Comparison of ENCODE assay signal across 8 cellular contexts in the genomic region with DNA sequence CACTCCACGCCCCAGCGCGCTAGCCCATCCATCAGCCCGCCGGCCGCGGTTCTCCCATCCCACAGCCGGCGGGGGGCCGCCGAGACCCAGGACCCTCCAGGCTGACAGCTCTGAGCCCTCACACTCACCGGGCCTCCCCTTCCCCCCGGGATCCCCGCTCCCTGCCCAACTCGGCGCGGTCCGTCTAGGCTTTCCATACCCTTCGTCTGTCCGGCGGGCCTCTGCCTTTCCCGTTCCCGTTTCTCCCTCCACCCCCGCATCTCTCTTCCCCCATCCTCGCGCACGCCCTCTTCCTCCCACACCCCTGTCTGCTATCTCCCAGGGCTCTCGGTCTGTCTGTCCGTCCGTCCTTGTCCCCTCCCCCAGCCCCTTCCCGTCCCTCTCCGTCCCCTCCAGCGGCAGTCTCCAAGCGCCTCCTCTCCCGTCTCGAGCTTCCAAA. TPM values are rescaled to one million over a fixed set of nuclear protein-coding genes. Genes with fewer than 3 reads are reported as not detected.
DNase-seq lines count a peak whose midpoint lies in the region; ATAC-seq and TF ChIP-seq lines count a peak whose summit lies in the region.

No MANE protein-coding gene starts in this region.

- BruUV-seq in HCT116 (replicated peaks; lab: Mats Ljungman, UMichigan), result no TSS peak

- ATAC-seq in HCT116 (peak; percentile 7), HG03045 (IDR thresholded peaks at IDR 0.05; ENCODE audit: unreplicated experiment) (no peak), GM21367 (IDR thresholded peaks at IDR 0.05; ENCODE audit: unreplicated experiment) (no peak), HG02970 (IDR thresholded peaks at IDR 0.05; ENCODE audit: low FRiP score, unreplicated experiment) (no peak)

- H3K79me2 ChIP-seq in HCT116 (ENCODE audit: insufficient read depth, low read length), result no peaks in the 10 kb centered on the region

- H3K4me3 ChIP-seq in HCT116 (replicated peaks in 1 of 2; ENCODE audit: low read depth in 1 of 2, low read length in 2 of 2) (peak overlapping the region; percentile 60 to 68), WERI-Rb-1 (ENCODE audit: low read depth, low read length) (peak overlapping the region; percentile 78), iPS DF 6.9 (ENCODE audit: low read length) (peak overlapping the region; percentile 51), spleen (peak overlapping the region; percentile 49 to 80 (median 72))

- TF ChIP-seq POLR2A in HCT116 (IDR thresholded peaks at IDR 0.05; ENCODE audit: borderline replicate concordance, extremely low read depth, insufficient read depth, insufficient read length), result no peak
- TF ChIP-seq POLR2A in spleen (IDR thresholded peaks at IDR 0.05), result no peak

- H3K9ac ChIP-seq in HCT116 (ENCODE audit: low read length), result peak overlapping the region; percentile 50

- intact Hi-C loops in HCT116 (cut with micrococcal nuclease), result loop anchor here (1.0 kb wide), 1 partner anchor 82 kb away; the partner anchor contains the start of gene NGDN
- intact Hi-C loops in spleen (cut with DNase I; ENCODE audit: low total_unique reads), result no loop called here

- H3K4me2 ChIP-seq in HCT116 (ENCODE audit: low read length), result peak overlapping the region; percentile 89

- H3K36me3 ChIP-seq in HCT116 (ENCODE audit: control insufficient read depth in 1 of 2, insufficient read depth in 2 of 2, low read length in 2 of 2) (no peaks in the 10 kb centered on the region), WERI-Rb-1 (no peaks in the 10 kb centered on the region; the same call in 1 of the 2 replicates), iPS DF 6.9 (ENCODE audit: control insufficient read depth, insufficient read depth, low read length) (no peaks in the 10 kb centered on the region), spleen (no peaks in the 10 kb centered on the region)

- TF ChIP-seq CTCF in HCT116 (IDR thresholded peaks at IDR 0.05 in 2 of 3, conservative IDR thresholded peaks at IDR 0.05 in 1 of 3; ENCODE audit: borderline replicate concordance in 1 of 3, insufficient read depth in 1 of 3, low read depth in 2 of 3, low read length in 2 of 3), result no peak
- no peak for TF ChIP-seq CTCF in WERI-Rb-1 (IDR thresholded peaks at IDR 0.05; ENCODE audit: low read depth, low read length)
- TF ChIP-seq CTCF in spleen (IDR thresholded peaks at IDR 0.05 in 8 of 11, conservative IDR thresholded peaks at IDR 0.05 in 3 of 11), result no peak

- no peaks in the 10 kb centered on the region for H4K20me1 ChIP-seq in HCT116 (ENCODE audit: insufficient read depth)

- H3K4me1 ChIP-seq in HCT116 (ENCODE audit: control insufficient read depth in 1 of 2, insufficient read depth in 2 of 2, low read length in 2 of 2) (peaks cover 3 to 24% of the 10 kb centered on the region in 2 experiments; a peak in 3 of 4 replicates), iPS DF 6.9 (ENCODE audit: control insufficient read depth, insufficient read depth, low read length) (peaks cover 16% of the 10 kb centered on the region), spleen (peaks cover 3 to 47% (median 26%) of the 10 kb centered on the region in 6 donors)

- RAD21 ChIA-PET in HCT116 (lab: Charles Lee; ENCODE audit: low non-redundant PET in 1 of 2, low total read pairs in 2 of 2, uncharacterized antibody in 2 of 2, unreplicated experiment in 2 of 2), result no interaction called here

- POLR2A ChIA-PET in HCT116 (lab: Charles Lee), result no interaction called here

- no peak for DNase-seq in HCT116 (ENCODE audit: low read depth, low spot score)
- no peak for DNase-seq in WERI-Rb-1
- no peak for DNase-seq in iPS DF 6.9 (ENCODE audit: low read depth, low spot score)
- peak; percentile 83 for DNase-seq in spleen
- no peak for DNase-seq in activated effector memory CD4-positive, alpha-beta T cell treated with anti-CD3 and anti-CD28 coated beads, Interleukin-2, amount 50 U/mL, for 16 hours

- H3K9me3 ChIP-seq in HCT116 (ENCODE audit: control insufficient read depth in 1 of 2, insufficient read depth in 1 of 2, low read depth in 1 of 2, low read length in 2 of 2), result no peaks in the 10 kb centered on the region
- H3K9me3 ChIP-seq in WERI-Rb-1 (ENCODE audit: severe bottlenecking), result no peaks in the 10 kb centered on the region
- no peaks in the 10 kb centered on the region for H3K9me3 ChIP-seq in iPS DF 6.9 (ENCODE audit: control insufficient read depth, insufficient read depth, low read length)
- no peaks in the 10 kb centered on the region for H3K9me3 ChIP-seq in spleen

- CTCF ChIA-PET in HCT116 (lab: Charles Lee), result no interaction called here

- WGBS in iPS DF 6.9 (ENCODE audit: insufficient coverage, insufficient read length), result no CpG with 5 or more reads among the region's 36 CpGs
- 2 to 4% (median 3%) methylated on average over 36 of the region's 36 CpGs for WGBS in spleen, 5 donors

- H3K27me3 ChIP-seq in HCT116 (ENCODE audit: insufficient read depth, low read length) (no peaks in the 10 kb centered on the region), WERI-Rb-1 (ENCODE audit: insufficient read depth, low read depth, severe bottlenecking) (no peaks in the 10 kb centered on the region), iPS DF 6.9 (ENCODE audit: control insufficient read depth, insufficient read depth, low read length) (no peaks in the 10 kb centered on the region), spleen (replicated peaks in 1 of 7) (peaks cover 0 to 11% (median 0%) of the 10 kb centered on the region in 7 donors)

- H3K27ac ChIP-seq in HCT116 (ENCODE audit: low read depth, low read length) (peak overlapping the region; percentile 33), WERI-Rb-1 (peak overlapping the region; percentile 80), iPS DF 6.9 (ENCODE audit: low read length) (no peak overlapping the region), spleen (peak overlapping the region in 6 of 8 donors; percentile 38 to 77 (median 62))

- no peaks in the 10 kb centered on the region for H3K9me2 ChIP-seq in HCT116 (ENCODE audit: insufficient read depth)

- H2AFZ ChIP-seq in HCT116 (ENCODE audit: low read depth, low read length, poor library complexity, severe bottlenecking), result no peak overlapping the region

- TF ChIP-seq RAD21 in HCT116 (IDR thresholded peaks at IDR 0.05; ENCODE audit: low read depth), result no peak

TF ChIP-seq in HCT116, 20 proteins besides CTCF, POLR2A, EP300 and RAD21:
- TF ChIP-seq EZH2 (IDR thresholded peaks at IDR 0.05) (no peak), ZNF274 (IDR thresholded peaks at IDR 0.05; ENCODE audit: low read depth, low read length) (no peak), CBX3 (IDR thresholded peaks at IDR 0.05; ENCODE audit: low read depth) (no peak), CEBPB (IDR thresholded peaks at IDR 0.05; ENCODE audit: low read depth) (no peak), EZH2phosphoT487 (IDR thresholded peaks at IDR 0.05; ENCODE audit: borderline replicate concordance) (no peak), ELF1 (IDR thresholded peaks at IDR 0.05; ENCODE audit: borderline replicate concordance, low read depth) (no peak), EGR1 (IDR thresholded peaks at IDR 0.05; ENCODE audit: low read depth) (no peak), SRF (IDR thresholded peaks at IDR 0.05; ENCODE audit: low read depth) (no peak)
- TF ChIP-seq, protein P1, sequence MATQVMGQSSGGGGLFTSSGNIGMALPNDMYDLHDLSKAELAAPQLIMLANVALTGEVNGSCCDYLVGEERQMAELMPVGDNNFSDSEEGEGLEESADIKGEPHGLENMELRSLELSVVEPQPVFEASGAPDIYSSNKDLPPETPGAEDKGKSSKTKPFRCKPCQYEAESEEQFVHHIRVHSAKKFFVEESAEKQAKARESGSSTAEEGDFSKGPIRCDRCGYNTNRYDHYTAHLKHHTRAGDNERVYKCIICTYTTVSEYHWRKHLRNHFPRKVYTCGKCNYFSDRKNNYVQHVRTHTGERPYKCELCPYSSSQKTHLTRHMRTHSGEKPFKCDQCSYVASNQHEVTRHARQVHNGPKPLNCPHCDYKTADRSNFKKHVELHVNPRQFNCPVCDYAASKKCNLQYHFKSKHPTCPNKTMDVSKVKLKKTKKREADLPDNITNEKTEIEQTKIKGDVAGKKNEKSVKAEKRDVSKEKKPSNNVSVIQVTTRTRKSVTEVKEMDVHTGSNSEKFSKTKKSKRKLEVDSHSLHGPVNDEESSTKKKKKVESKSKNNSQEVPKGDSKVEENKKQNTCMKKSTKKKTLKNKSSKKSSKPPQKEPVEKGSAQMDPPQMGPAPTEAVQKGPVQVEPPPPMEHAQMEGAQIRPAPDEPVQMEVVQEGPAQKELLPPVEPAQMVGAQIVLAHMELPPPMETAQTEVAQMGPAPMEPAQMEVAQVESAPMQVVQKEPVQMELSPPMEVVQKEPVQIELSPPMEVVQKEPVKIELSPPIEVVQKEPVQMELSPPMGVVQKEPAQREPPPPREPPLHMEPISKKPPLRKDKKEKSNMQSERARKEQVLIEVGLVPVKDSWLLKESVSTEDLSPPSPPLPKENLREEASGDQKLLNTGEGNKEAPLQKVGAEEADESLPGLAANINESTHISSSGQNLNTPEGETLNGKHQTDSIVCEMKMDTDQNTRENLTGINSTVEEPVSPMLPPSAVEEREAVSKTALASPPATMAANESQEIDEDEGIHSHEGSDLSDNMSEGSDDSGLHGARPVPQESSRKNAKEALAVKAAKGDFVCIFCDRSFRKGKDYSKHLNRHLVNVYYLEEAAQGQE (IDR thresholded peaks at IDR 0.05; ENCODE audit: low read depth), result no peak

RNA-seq across cellular contexts. Expression of gene ZFHX2, which starts 0.7 kb away (rescaled TPM):
- total RNA-seq in HCT116 (2021; ENCODE audit: unreplicated experiment) (3.6 TPM), spleen (1 to 10 TPM in 5 of 7 donors, under 1 TPM in 2; 0.42 to 2.9 (median 1.5) TPM)
- 0.79 and 0.82 TPM in 2 replicates for polyA plus RNA-seq in HCT116 (2012)
- under 1 TPM; 0.09 to 0.35 (median 0.11) TPM for polyA plus RNA-seq in spleen

RNA-seq across cellular contexts. Expression of gene THTPA, which starts 5.2 kb away (rescaled TPM):
- total RNA-seq in HCT116 (2021; ENCODE audit: unreplicated experiment), result 5.8 TPM
- polyA plus RNA-seq in HCT116 (2012), result 3.8 and 4.4 TPM in 2 replicates
- total RNA-seq in spleen, result 10 to 100 TPM; 16.8 to 25.4 (median 18.6) TPM
- 10 to 100 TPM in 1 of 3 donors, 1 to 10 TPM in 2; 4.5 to 14.2 (median 8.9) TPM for polyA plus RNA-seq in spleen

RNA-seq across cellular contexts. Expression of gene AP1G2, which starts 16.7 kb away (rescaled TPM):
- total RNA-seq in HCT116 (2021; ENCODE audit: unreplicated experiment), result 155 TPM
- polyA plus RNA-seq in HCT116 (2012), result 135 and 138 TPM in 2 replicates
- total RNA-seq in spleen, result 100 to 1,000 TPM; 139 to 261 (median 193) TPM
- polyA plus RNA-seq in spleen, result 100 to 1,000 TPM; 126 to 267 (median 176) TPM

RNA-seq across cellular contexts. Expression of gene JPH4, which starts 27.7 kb away (rescaled TPM):
- 0.15 TPM for total RNA-seq in HCT116 (2021; ENCODE audit: unreplicated experiment)
- 0.01 TPM in 1 of 2 replicates, not detected in the other for polyA plus RNA-seq in HCT116 (2012)
- 10 to 100 TPM in 2 of 7 donors, 1 to 10 TPM in 5; 1.2 to 17.3 (median 5.8) TPM for total RNA-seq in spleen
- polyA plus RNA-seq in spleen, result under 1 TPM; 0.70 to 0.93 (median 0.93) TPM
